Comparison of ENCODE assay signal across 18 cellular contexts in genomic region chrX:39017062-39017461, GRCh38.
DNase-seq lines count a peak whose midpoint lies in the region; ATAC-seq, FAIRE-seq and TF ChIP-seq lines count a peak whose summit lies in the region.
"Had no signal": no experiment of that assay in that cellular context is flagged by ENCODE, and none has a peak within 500 bp of the region (broad histone marks: within the 10 kb centered on the region; RNA-seq: fewer than 3 reads in every experiment).

No MANE protein-coding gene starts in this region.

- H3K4me3 ChIP-seq in kidney (ENCODE audit: low read length in 2 of 2) = no peak overlapping the region
- H3K4me3 ChIP-seq in heart right ventricle = no peak overlapping the region

- FAIRE-seq in GM18507 (lab: Jason Lieb, UNC) (peak; percentile 48), kidney (lab: Jason Lieb, UNC) (no peak)
- FAIRE-seq: H54 had no signal

- H3K4me1 ChIP-seq in kidney (ENCODE audit: control insufficient read depth in 1 of 2, insufficient read depth in 1 of 2, low read depth in 1 of 2, low read length in 2 of 2) (peaks cover 11 to 15% of the 10 kb centered on the region in 2 donors), heart right ventricle (peaks cover 0 to 12% (median 0%) of the 10 kb centered on the region in 9 donors)

- no peak for DNase-seq in GM18507 (ENCODE audit: extremely low spot score, insufficient read length, low read depth)
- peak; percentile 10 for DNase-seq in RPMI8226
- DNase-seq in kidney = no peak
- no peak for DNase-seq in progenitor cell of endocrine pancreas (ENCODE audit: low spot score, unreplicated experiment)
- no peak for DNase-seq in heart right ventricle
- DNase-seq in GM03348 (ENCODE audit: low spot score) = no peak
- DNase-seq: CD8-positive, alpha-beta memory T cell; DMS 273 treated with DMSO at 0.1 percent for 48 hours; EL; NCI-H2081 treated with DMSO at 0.1 percent for 48 hours; NCI-H2227 treated with DMSO at 0.1 percent for 48 hours; NCI-H526 treated with DMSO at 0.1 percent for 48 hours; SK-N-SH had no signal

- H3K9me3 ChIP-seq in kidney (ENCODE audit: control insufficient read depth in 1 of 2, low read length in 2 of 2) (no peaks in the 10 kb centered on the region), heart right ventricle (no peaks in the 10 kb centered on the region)
- H3K9me3 ChIP-seq: SK-N-SH had no signal

- no peaks in the 10 kb centered on the region for H3K36me3 Mint-ChIP-seq in progenitor cell of endocrine pancreas (ENCODE audit: insufficient read depth)
- H3K36me3 Mint-ChIP-seq: CD8-positive, alpha-beta memory T cell had no signal

- peaks cover 0 to 11% (median 0%) of the 10 kb centered on the region in 7 donors for H3K27me3 ChIP-seq in heart right ventricle

- H3K27me3 Mint-ChIP-seq in progenitor cell of endocrine pancreas = no peaks in the 10 kb centered on the region
- H3K27me3 Mint-ChIP-seq: B cell; CD8-positive, alpha-beta memory T cell had no signal

- peaks cover 17% of the 10 kb centered on the region for H3K9me3 Mint-ChIP-seq in progenitor cell of endocrine pancreas (ENCODE audit: low read depth)
- H3K9me3 Mint-ChIP-seq: CD8-positive, alpha-beta memory T cell had no signal

- H3K36me3 ChIP-seq in kidney (ENCODE audit: control insufficient read depth in 1 of 2, insufficient read depth in 2 of 2, low read length in 2 of 2) = no peaks in the 10 kb centered on the region
- no peaks in the 10 kb centered on the region for H3K36me3 ChIP-seq in heart right ventricle

- no peak overlapping the region for H3K4me3 Mint-ChIP-seq in progenitor cell of endocrine pancreas (ENCODE audit: low read depth)
- H3K4me3 Mint-ChIP-seq: B cell; CD8-positive, alpha-beta memory T cell had no signal

- intact Hi-C loops in kidney (cut with DNase I) (no loop called here), heart right ventricle (cut with DNase I) (loop anchor here in 1 of 10 donors (10.0 kb wide), 1 partner anchor 128 kb away; no protein-coding TSS in a partner anchor)

- H3K9ac ChIP-seq in kidney (ENCODE audit: low read length in 2 of 2) = no peak overlapping the region
- H3K9ac ChIP-seq: SK-N-SH had no signal

- H3K27ac ChIP-seq in kidney (ENCODE audit: low read depth in 2 of 2, low read length in 2 of 2) (peak overlapping the region; percentile 19 to 47), heart right ventricle (no peak overlapping the region)

- WGBS in heart right ventricle, 2 donors = 98 to 100% methylated on average over 4 of the region's 4 CpGs

- ATAC-seq in esophagus mucosa (no peak), heart right ventricle (no peak), HG03432 (IDR thresholded peaks at IDR 0.05; ENCODE audit: unreplicated experiment) (no peak)
- ATAC-seq: Right ventricle myocardium inferior had no signal

- TF ChIP-seq CTCF in kidney (IDR thresholded peaks at IDR 0.05; ENCODE audit: borderline replicate concordance, extremely low read depth, insufficient read depth) = no peak
- no peak for TF ChIP-seq CTCF in progenitor cell of endocrine pancreas (IDR thresholded peaks at IDR 0.05; ENCODE audit: unreplicated experiment)
- TF ChIP-seq CTCF in heart right ventricle (IDR thresholded peaks at IDR 0.05) = no peak

- H3K27ac Mint-ChIP-seq in progenitor cell of endocrine pancreas = peak overlapping the region; percentile 95
- H3K27ac Mint-ChIP-seq: B cell had no signal

- peaks cover 47% of the 10 kb centered on the region for H3K4me1 Mint-ChIP-seq in progenitor cell of endocrine pancreas (ENCODE audit: low read depth)
- H3K4me1 Mint-ChIP-seq: CD8-positive, alpha-beta memory T cell had no signal

Comparison
In these comparisons a context has a peak if more than half of its experiments do, and no peak if none do; other contexts are left out.
1. H3K27ac ChIP-seq: peak in kidney (2 of 2); none in heart right ventricle (0 of 10).